ENCODE assay signal across 12 cellular contexts in genomic region chr5:125696762-125697161, GRCh38.
DNase-seq lines count a peak whose midpoint lies in the region; ATAC-seq lines count a peak whose summit lies in the region.
"Had no signal": no experiment of that assay in that cellular context is flagged by ENCODE, and none has a peak within 500 bp of the region (broad histone marks: within the 10 kb centered on the region; RNA-seq: fewer than 3 reads in every experiment).

No MANE protein-coding gene starts in this region.

- H3K27ac ChIP-seq in SJSA1: peak overlapping the region; percentile 7

- peak; percentile 73 for DNase-seq in GM04504 (ENCODE audit: low read depth)
- peak; percentile 65 to 74 for DNase-seq in SJSA1 (ENCODE audit: low read depth in 1 of 2, low spot score in 2 of 2)
- DNase-seq in fibroblast of the conjunctiva (ENCODE audit: low read depth): peak; percentile 75
- no peak for DNase-seq in sciatic nerve (ENCODE audit: low spot score)
- DNase-seq in GM19240 (ENCODE audit: insufficient read length, low spot score): no peak
- DNase-seq in activated CD8-positive, alpha-beta memory T cell treated with anti-CD3 and anti-CD28 coated beads for 24 hours: no peak
- no peak for DNase-seq in head of caudate nucleus
- no peak for DNase-seq in iPS-NIHi7 (ENCODE audit: extremely low spot score)
- DNase-seq: activated CD4-positive, CD25-positive, alpha-beta regulatory T cell treated with anti-CD3 and anti-CD28 coated beads, Interleukin-2, amount 50 U/mL, for 72 hours; activated gamma-delta T cell; naive thymus-derived CD8-positive, alpha-beta T cell; NCI-H510A had no signal

- intact Hi-C loops in sciatic nerve (cut with DNase I) (no loop called here), head of caudate nucleus (cut with DNase I) (no loop called here)

- no peaks in the 10 kb centered on the region for H3K36me3 ChIP-seq in SJSA1

- H3K27me3 ChIP-seq in SJSA1 (replicated peaks): no peaks in the 10 kb centered on the region

- H3K4me3 ChIP-seq in SJSA1: no peak overlapping the region

- peak; percentile 90 for ATAC-seq in sciatic nerve
- ATAC-seq: naive thymus-derived CD8-positive, alpha-beta T cell had no signal

- peaks cover 44% of the 10 kb centered on the region for H3K4me1 ChIP-seq in SJSA1 (replicated peaks)

- no peaks in the 10 kb centered on the region for H3K9me3 ChIP-seq in SJSA1 (replicated peaks)

Comparison
In these comparisons a context has a peak if more than half of its experiments do, and no peak if none do; other contexts are left out.
1. DNase-seq: peak in GM04504 (single experiment), SJSA1 (2 of 2) and fibroblast of the conjunctiva (single experiment); none in sciatic nerve (single experiment), GM19240 (single experiment), activated CD8-positive, alpha-beta memory T cell treated with anti-CD3 and anti-CD28 coated beads for 24 hours (single experiment), head of caudate nucleus (0 of 42) and iPS-NIHi7 (single experiment).